16 cellular contexts compared by ENCODE assay signal in genomic region chr11:86124251-86125233, GRCh38. TPM values are rescaled to one million over a fixed set of nuclear protein-coding genes. Genes with fewer than 3 reads are reported as not detected.
A peak's percentile ranks its signal among the peaks of the same experiment; 100 is the strongest.
DNase-seq lines count a peak whose midpoint lies in the region; ATAC-seq and TF ChIP-seq lines count a peak whose summit lies in the region.
"Had no signal": no experiment of that assay in that cellular context is flagged by ENCODE, and none has a peak within 500 bp of the region (broad histone marks: within the 10 kb centered on the region; RNA-seq: fewer than 3 reads in every experiment).

No MANE protein-coding gene starts in this region.

- H3K36me3 Mint-ChIP-seq in activated T-cell treated with anti-CD3 and anti-CD28 coated beads, Interleukin-2, amount 50 U/mL, for 24 hours (ENCODE audit: low read depth) = no peaks in the 10 kb centered on the region

- H3K27ac ChIP-seq in thyroid gland = no peak overlapping the region
- H3K27ac ChIP-seq: epithelial cell of prostate, heart right ventricle, skin epidermis had no signal

- WGBS in thyroid gland, 2 donors = 84 to 88% methylated on average over 3 of the region's 3 CpGs

- no peak overlapping the region for H3K4me3 Mint-ChIP-seq in activated T-cell treated with anti-CD3 and anti-CD28 coated beads, Interleukin-2, amount 50 U/mL, for 24 hours
- H3K4me3 Mint-ChIP-seq in stimulated activated naive CD8-positive, alpha-beta T cell treated with anti-CD3 and anti-CD28 coated beads, Interleukin-15, amount 100 ng/mL, for 72 hours = peak overlapping the region in 1 of 2 donors; percentile 2

- no peaks in the 10 kb centered on the region for H3K27me3 ChIP-seq in thyroid gland
- H3K27me3 ChIP-seq: heart right ventricle had no signal

- intact Hi-C loops in thyroid gland (cut with DNase I) = no loop called here

- TF ChIP-seq CTCF in thyroid gland (IDR thresholded peaks at IDR 0.05) = no peak

- no peak overlapping the region for H3K4me3 ChIP-seq in thyroid gland (replicated peaks in 1 of 3)
- H3K4me3 ChIP-seq: heart right ventricle, skin epidermis had no signal

- no peaks in the 10 kb centered on the region for H3K9me3 Mint-ChIP-seq in activated T-cell treated with anti-CD3 and anti-CD28 coated beads, Interleukin-2, amount 50 U/mL, for 24 hours
- H3K9me3 Mint-ChIP-seq in stimulated activated naive CD8-positive, alpha-beta T cell treated with anti-CD3 and anti-CD28 coated beads, Interleukin-15, amount 100 ng/mL, for 72 hours = peaks cover 0 to 3% of the 10 kb centered on the region in 2 donors

- peak; percentile 55 for ATAC-seq in HG02588 (IDR thresholded peaks at IDR 0.05; ENCODE audit: unreplicated experiment)
- ATAC-seq in HG03460 (IDR thresholded peaks at IDR 0.05; ENCODE audit: unreplicated experiment) = peak; percentile 44
- peak; percentile 95 for ATAC-seq in stimulated activated naive CD8-positive, alpha-beta T cell treated with anti-CD3 and anti-CD28 coated beads, Interleukin-15, amount 100 ng/mL, for 72 hours
- no peak for ATAC-seq in HG03571 (IDR thresholded peaks at IDR 0.05; ENCODE audit: unreplicated experiment)
- ATAC-seq: heart right ventricle had no signal

- H3K27ac Mint-ChIP-seq in activated T-cell treated with anti-CD3 and anti-CD28 coated beads, Interleukin-2, amount 50 U/mL, for 24 hours = peak overlapping the region; percentile 7
- peak overlapping the region in 1 of 2 donors; percentile 44 for H3K27ac Mint-ChIP-seq in stimulated activated naive CD8-positive, alpha-beta T cell treated with anti-CD3 and anti-CD28 coated beads, Interleukin-15, amount 100 ng/mL, for 72 hours

- H3K9me3 ChIP-seq in thyroid gland = no peaks in the 10 kb centered on the region
- H3K9me3 ChIP-seq: heart right ventricle had no signal

- no peaks in the 10 kb centered on the region for H3K36me3 ChIP-seq in thyroid gland
- H3K36me3 ChIP-seq: heart right ventricle had no signal

- DNase-seq in activated T-cell treated with anti-CD3 and anti-CD28 coated beads, Interleukin-2, amount 50 U/mL, for 24 hours = no peak
- DNase-seq in activated T-cell treated with anti-CD3 and anti-CD28 coated beads for 4 hours (no peak), thyroid gland (no peak), hippocampal formation (lab: John Stamatoyannopoulos, UW) (no peak)
- DNase-seq in stimulated activated naive CD8-positive, alpha-beta T cell treated with anti-CD3 and anti-CD28 coated beads, Interleukin-15, amount 100 ng/mL, for 72 hours = no peak
- DNase-seq: activated CD4-positive, CD25-positive, alpha-beta regulatory T cell treated with anti-CD3 and anti-CD28 coated beads, Interleukin-2, amount 50 U/mL, for 72 hours; activated naive CD4-positive, alpha-beta T cell; central memory CD4-positive, alpha-beta T cell; COR-L47; heart right ventricle; NCI-H2171 had no signal

- peaks cover 23% of the 10 kb centered on the region for H3K4me1 Mint-ChIP-seq in activated T-cell treated with anti-CD3 and anti-CD28 coated beads, Interleukin-2, amount 50 U/mL, for 24 hours (ENCODE audit: low read depth)
- H3K4me1 Mint-ChIP-seq in stimulated activated naive CD8-positive, alpha-beta T cell treated with anti-CD3 and anti-CD28 coated beads, Interleukin-15, amount 100 ng/mL, for 72 hours = peaks cover 20% of the 10 kb centered on the region

- peaks cover 3% of the 10 kb centered on the region for H3K27me3 Mint-ChIP-seq in activated T-cell treated with anti-CD3 and anti-CD28 coated beads, Interleukin-2, amount 50 U/mL, for 24 hours
- peaks cover 7% of the 10 kb centered on the region for H3K27me3 Mint-ChIP-seq in stimulated activated naive CD8-positive, alpha-beta T cell treated with anti-CD3 and anti-CD28 coated beads, Interleukin-15, amount 100 ng/mL, for 72 hours

- H3K4me1 ChIP-seq in thyroid gland = no peaks in the 10 kb centered on the region
- H3K4me1 ChIP-seq: heart right ventricle had no signal

- TF ChIP-seq POLR2A in thyroid gland (IDR thresholded peaks at IDR 0.05) = no peak

RNA-seq across cellular contexts. Expression of gene PICALM, which starts 55.7 kb away (rescaled TPM):
- 100 to 1,000 TPM; 198 to 320 (median 220) TPM for total RNA-seq in thyroid gland
